Comparison of ENCODE assay signal across 11 cellular contexts in genomic region chr11:113387605-113388211, GRCh38. TPM values are rescaled to one million over a fixed set of nuclear protein-coding genes. Genes with fewer than 3 reads are reported as not detected.
DNase-seq lines count a peak whose midpoint lies in the region; ATAC-seq and TF ChIP-seq lines count a peak whose summit lies in the region.
"Had no signal": no experiment of that assay in that cellular context is flagged by ENCODE, and none has a peak within 500 bp of the region (broad histone marks: within the 10 kb centered on the region; RNA-seq: fewer than 3 reads in every experiment).

Gene ANKK1, plus strand, starts transcription at chr11:113387779. Its CDS starts 106 bp downstream, at chr11:113387885.

- ATAC-seq in GM21619 (IDR thresholded peaks at IDR 0.05; ENCODE audit: unreplicated experiment) (no peak), HG03378 (IDR thresholded peaks at IDR 0.05; ENCODE audit: unreplicated experiment) (no peak)

- H2AFZ ChIP-seq in smooth muscle cell (ENCODE audit: low read depth): peak within 1 kb of the TSS; percentile 31

- DNase-seq in NCI-H748 (lab: John Stamatoyannopoulos, UW; ENCODE audit: unreplicated experiment) (peak; percentile 46), NCI-H748 treated with DMSO at 0.1 percent for 48 hours (lab: John Stamatoyannopoulos, UW) (no peak), astrocyte of the spinal cord (ENCODE audit: low read depth, low spot score) (no peak), smooth muscle cell (lab: John Stamatoyannopoulos, UW; ENCODE audit: unreplicated experiment) (no peak), D341Med (ENCODE audit: low spot score) (no peak)
- DNase-seq: activated effector memory CD4-positive, alpha-beta T cell treated with Interleukin-2 at 50 U/mL for 16 hours; MM.1S had no signal

- TF ChIP-seq CTCF in astrocyte of the spinal cord (IDR thresholded peaks at IDR 0.05; ENCODE audit: low read depth, low read length) (peak; percentile 32), smooth muscle cell (IDR thresholded peaks at IDR 0.05; ENCODE audit: borderline replicate concordance, insufficient read depth, poor library complexity, severe bottlenecking) (peak; percentile 29)

- peak within 1 kb of the TSS; percentile 77 for H3K4me2 ChIP-seq in smooth muscle cell

- H3K27ac ChIP-seq in iPS-20b (ENCODE audit: low read length) (no peak within 1 kb of the TSS), smooth muscle cell (ENCODE audit: low read depth) (no peak within 1 kb of the TSS)
- H3K27ac ChIP-seq: upper lobe of left lung had no signal

- H3K9me3 ChIP-seq in iPS-20b (ENCODE audit: insufficient read depth, low read depth, low read length): no peaks in the 10 kb centered on the region
- no peaks in the 10 kb centered on the region for H3K9me3 ChIP-seq in smooth muscle cell (replicated peaks; ENCODE audit: low read depth)
- H3K9me3 ChIP-seq: upper lobe of left lung had no signal

- no peaks in the 10 kb centered on the region for H3K79me2 ChIP-seq in smooth muscle cell (ENCODE audit: low read depth)

- H3K4me3 ChIP-seq in astrocyte of the spinal cord (ENCODE audit: low read depth, low read length) (no peak within 1 kb of the TSS), iPS-20b (ENCODE audit: low read length) (peak within 1 kb of the TSS; percentile 53; the same call in 1 of the 2 replicates), smooth muscle cell (peak within 1 kb of the TSS; percentile 35)

- H3K36me3 ChIP-seq in iPS-20b (ENCODE audit: insufficient read depth, low read depth, low read length) (no peaks in the 10 kb centered on the region), smooth muscle cell (ENCODE audit: low read depth) (no peaks in the 10 kb centered on the region)
- H3K36me3 ChIP-seq: upper lobe of left lung had no signal

- in situ Hi-C loops in astrocyte of the spinal cord (cut with HindIII; ENCODE audit: low sequenced_read_pairs): no loop called here

- H3K9ac ChIP-seq in iPS-20b (ENCODE audit: low read depth, low read length) (peak within 1 kb of the TSS; percentile 37; the same call in 1 of the 2 replicates), smooth muscle cell (ENCODE audit: low read depth) (no peak within 1 kb of the TSS)

- no peaks in the 10 kb centered on the region for H3F3A ChIP-seq in smooth muscle cell (ENCODE audit: low read depth)

- peaks cover 13% of the 10 kb centered on the region for H3K27me3 ChIP-seq in iPS-20b (ENCODE audit: insufficient read depth, low read length)
- H3K27me3 ChIP-seq in smooth muscle cell (ENCODE audit: low read depth): peaks cover 39% of the 10 kb centered on the region

- H3K4me1 ChIP-seq in iPS-20b (ENCODE audit: insufficient read depth, low read length): 0 out of 2 replicates have a peak, but pooled peaks cover 2% of the 10 kb centered on the region
- H3K4me1 ChIP-seq in smooth muscle cell (ENCODE audit: low read depth): peaks cover 6% of the 10 kb centered on the region

- 13% methylated on average over 46 of the region's 46 CpGs for WGBS in smooth muscle cell (ENCODE audit: low lambda C conversion rate)

- H4K20me1 ChIP-seq in smooth muscle cell (ENCODE audit: low read depth): no peaks in the 10 kb centered on the region

RNA-seq across cellular contexts. Expression of gene ANKK1, which starts in this region (rescaled TPM):
- 0.13 TPM in 1 of 2 replicates, not detected in the other for total RNA-seq in smooth muscle cell
- 0.74 TPM in 1 of 2 replicates, not detected in the other for polyA plus RNA-seq in smooth muscle cell
